Comparison of ENCODE assay signal across 27 cellular contexts in genomic region chr7:69625798-69626197, GRCh38.
"Had no signal": no experiment of that assay in that cellular context is flagged by ENCODE, and none has a peak within 500 bp of the region (broad histone marks: within the 10 kb centered on the region; RNA-seq: fewer than 3 reads in every experiment).

No MANE protein-coding gene starts in this region.

- H3K9me3 Mint-ChIP-seq: natural killer cell treated with Interleukin-12 subunit alpha and Interleukin-12 subunit beta and Interleukin-15 and Interleukin-18, amount 100 ng/mL, for 72 hours; neural crest cell; stimulated activated naive B cell treated with anti-CD40 and anti-IgM and Interleukin-4, amounts not matched to agents 10 μg/mL and 1 μg/mL and 100 μg/mL, for 72 hours had no signal

- H3K4me1 ChIP-seq: pancreas, prostate gland had no signal

- H3K36me3 Mint-ChIP-seq: naive thymus-derived CD4-positive, alpha-beta T cell; natural killer cell treated with Interleukin-12 subunit alpha and Interleukin-12 subunit beta and Interleukin-15 and Interleukin-18, amount 100 ng/mL, for 72 hours; stimulated activated naive B cell treated with anti-CD40 and anti-IgM and Interleukin-4, amounts not matched to agents 10 μg/mL and 1 μg/mL and 100 μg/mL, for 72 hours had no signal

- H3K27me3 ChIP-seq: pancreas, stomach, testis, thyroid gland, transverse colon, upper lobe of left lung, vagina had no signal

- H3K4me3 ChIP-seq: left ventricle myocardium inferior, lung, mucosa of descending colon, pancreas, prostate gland, skin epidermis, stomach, testis, thyroid gland, transverse colon, upper lobe of left lung, vagina had no signal

- H3K9me3 ChIP-seq: left ventricle myocardium inferior, mucosa of descending colon, pancreas, prostate gland, stomach, testis, thyroid gland, transverse colon, upper lobe of left lung, vagina had no signal

- ATAC-seq: mucosa of descending colon; naive thymus-derived CD4-positive, alpha-beta T cell; natural killer cell treated with Interleukin-12 subunit alpha and Interleukin-12 subunit beta and Interleukin-15 and Interleukin-18, amount 100 ng/mL, for 72 hours; pancreas; sciatic nerve; stimulated activated naive B cell treated with anti-CD40 and anti-IgM and Interleukin-4, amounts not matched to agents 10 μg/mL and 1 μg/mL and 100 μg/mL, for 72 hours; stimulated activated naive CD8-positive, alpha-beta T cell treated with anti-CD3 and anti-CD28 coated beads, Interleukin-15, Interleukin-2, amounts not matched to agents 100 U/mL and 50 U/mL, for 24 hours had no signal

- H3K36me3 ChIP-seq: left ventricle myocardium inferior, pancreas, prostate gland, stomach, thyroid gland, transverse colon, upper lobe of left lung, vagina had no signal

- H3K4me3 Mint-ChIP-seq: naive thymus-derived CD4-positive, alpha-beta T cell; natural killer cell treated with Interleukin-12 subunit alpha and Interleukin-12 subunit beta and Interleukin-15 and Interleukin-18, amount 100 ng/mL, for 72 hours; neural crest cell; stimulated activated naive B cell treated with anti-CD40 and anti-IgM and Interleukin-4, amounts not matched to agents 10 μg/mL and 1 μg/mL and 100 μg/mL, for 72 hours had no signal

- DNase-seq: left ventricle myocardium inferior; midbrain; mucosa of descending colon; naive thymus-derived CD4-positive, alpha-beta T cell; nucleus accumbens; pancreas; posterior cingulate gyrus; retina; right cardiac atrium; stimulated activated CD4-positive, alpha-beta T cell treated with anti-CD3 and anti-CD28 coated beads, Interleukin-12 subunit alpha, Interleukin-12 subunit beta, amount 100 ng/mL, for 4 hours; stimulated activated CD4-positive, alpha-beta T cell treated with anti-CD3 and anti-CD28 coated beads, Interleukin-15, amount 100 ng/mL, for 24 hours; stimulated activated CD4-positive, alpha-beta T cell treated with anti-CD3 and anti-CD28 coated beads, Interleukin-2, amount 100 ng/mL, for 24 hours; stimulated activated CD4-positive, alpha-beta T cell treated with anti-CD3 and anti-CD28 coated beads, Interleukin-4, amount 100 ng/mL, for 1 hour; stimulated activated naive B cell treated with anti-CD40 and anti-IgM and Interleukin-4, amounts not matched to agents 10 μg/mL and 1 μg/mL and 100 μg/mL, for 72 hours; stimulated activated naive CD8-positive, alpha-beta T cell treated with anti-CD3 and anti-CD28 coated beads, Interleukin-15, Interleukin-2, amounts not matched to agents 100 U/mL and 50 U/mL, for 24 hours; stomach; testis; thyroid gland; transverse colon; upper lobe of left lung had no signal

- H3K27ac Mint-ChIP-seq: naive thymus-derived CD4-positive, alpha-beta T cell; natural killer cell treated with Interleukin-12 subunit alpha and Interleukin-12 subunit beta and Interleukin-15 and Interleukin-18, amount 100 ng/mL, for 72 hours; stimulated activated naive B cell treated with anti-CD40 and anti-IgM and Interleukin-4, amounts not matched to agents 10 μg/mL and 1 μg/mL and 100 μg/mL, for 72 hours had no signal

- H3K27me3 Mint-ChIP-seq: natural killer cell treated with Interleukin-12 subunit alpha and Interleukin-12 subunit beta and Interleukin-15 and Interleukin-18, amount 100 ng/mL, for 72 hours; stimulated activated naive B cell treated with anti-CD40 and anti-IgM and Interleukin-4, amounts not matched to agents 10 μg/mL and 1 μg/mL and 100 μg/mL, for 72 hours had no signal

- H3K27ac ChIP-seq: left ventricle myocardium inferior, pancreas, prostate gland, skin epidermis, stomach, testis, thyroid gland, transverse colon, upper lobe of left lung, vagina had no signal
